In the genomic region with DNA sequence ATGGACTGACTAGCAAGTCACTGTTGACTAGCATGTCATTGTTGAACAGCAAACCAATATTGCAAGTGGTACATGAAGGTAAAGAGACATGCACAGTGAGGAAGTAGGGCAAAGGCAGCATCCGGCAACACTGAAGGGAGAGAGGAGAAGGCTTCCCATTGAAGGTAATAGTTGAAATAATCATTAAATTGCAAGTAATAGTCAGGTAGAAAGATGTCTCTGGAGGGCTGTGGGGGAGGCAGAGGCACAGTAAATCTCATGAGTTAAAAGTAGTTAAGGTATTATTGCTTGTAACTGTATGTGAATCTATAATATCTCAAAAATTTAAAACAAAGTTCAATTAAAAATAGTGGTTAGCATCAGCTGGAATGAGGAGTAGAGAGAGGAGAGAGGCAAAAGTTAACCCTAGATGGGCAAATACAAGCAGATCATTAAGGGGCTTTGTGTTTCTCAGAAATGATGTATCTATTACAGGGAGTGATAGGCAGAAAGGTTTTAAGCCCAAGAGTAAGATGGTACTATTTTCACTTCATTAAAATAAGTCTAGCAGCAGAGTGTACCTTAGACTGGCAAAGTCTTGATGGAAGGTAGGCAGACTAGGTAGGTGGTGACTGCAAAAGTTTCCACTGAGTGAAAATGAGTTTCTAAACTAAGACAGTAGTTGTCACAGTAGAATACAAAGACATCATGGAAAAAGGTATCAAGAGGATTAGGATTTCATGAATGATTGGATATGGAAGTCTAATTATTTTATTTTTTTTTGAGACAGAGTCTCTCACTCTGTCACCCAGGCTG, we compare ENCODE assay signal across 1 cellular context.
TF ChIP-seq lines count a peak whose summit lies in the region.

No MANE protein-coding gene starts in this region.

TF ChIP-seq in GM23338, 12 proteins besides CTCF, POLR2A, EP300 and RAD21 (continued from another document):
- TF ChIP-seq, protein P1, sequence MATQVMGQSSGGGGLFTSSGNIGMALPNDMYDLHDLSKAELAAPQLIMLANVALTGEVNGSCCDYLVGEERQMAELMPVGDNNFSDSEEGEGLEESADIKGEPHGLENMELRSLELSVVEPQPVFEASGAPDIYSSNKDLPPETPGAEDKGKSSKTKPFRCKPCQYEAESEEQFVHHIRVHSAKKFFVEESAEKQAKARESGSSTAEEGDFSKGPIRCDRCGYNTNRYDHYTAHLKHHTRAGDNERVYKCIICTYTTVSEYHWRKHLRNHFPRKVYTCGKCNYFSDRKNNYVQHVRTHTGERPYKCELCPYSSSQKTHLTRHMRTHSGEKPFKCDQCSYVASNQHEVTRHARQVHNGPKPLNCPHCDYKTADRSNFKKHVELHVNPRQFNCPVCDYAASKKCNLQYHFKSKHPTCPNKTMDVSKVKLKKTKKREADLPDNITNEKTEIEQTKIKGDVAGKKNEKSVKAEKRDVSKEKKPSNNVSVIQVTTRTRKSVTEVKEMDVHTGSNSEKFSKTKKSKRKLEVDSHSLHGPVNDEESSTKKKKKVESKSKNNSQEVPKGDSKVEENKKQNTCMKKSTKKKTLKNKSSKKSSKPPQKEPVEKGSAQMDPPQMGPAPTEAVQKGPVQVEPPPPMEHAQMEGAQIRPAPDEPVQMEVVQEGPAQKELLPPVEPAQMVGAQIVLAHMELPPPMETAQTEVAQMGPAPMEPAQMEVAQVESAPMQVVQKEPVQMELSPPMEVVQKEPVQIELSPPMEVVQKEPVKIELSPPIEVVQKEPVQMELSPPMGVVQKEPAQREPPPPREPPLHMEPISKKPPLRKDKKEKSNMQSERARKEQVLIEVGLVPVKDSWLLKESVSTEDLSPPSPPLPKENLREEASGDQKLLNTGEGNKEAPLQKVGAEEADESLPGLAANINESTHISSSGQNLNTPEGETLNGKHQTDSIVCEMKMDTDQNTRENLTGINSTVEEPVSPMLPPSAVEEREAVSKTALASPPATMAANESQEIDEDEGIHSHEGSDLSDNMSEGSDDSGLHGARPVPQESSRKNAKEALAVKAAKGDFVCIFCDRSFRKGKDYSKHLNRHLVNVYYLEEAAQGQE (IDR thresholded peaks at IDR 0.05; ENCODE audit: unreplicated experiment), result no peak
- TF ChIP-seq POLR2AphosphoS5 (IDR thresholded peaks at IDR 0.05; ENCODE audit: low read depth), result no peak
